Comparison of ENCODE assay signal across 12 cellular contexts in the genomic region with DNA sequence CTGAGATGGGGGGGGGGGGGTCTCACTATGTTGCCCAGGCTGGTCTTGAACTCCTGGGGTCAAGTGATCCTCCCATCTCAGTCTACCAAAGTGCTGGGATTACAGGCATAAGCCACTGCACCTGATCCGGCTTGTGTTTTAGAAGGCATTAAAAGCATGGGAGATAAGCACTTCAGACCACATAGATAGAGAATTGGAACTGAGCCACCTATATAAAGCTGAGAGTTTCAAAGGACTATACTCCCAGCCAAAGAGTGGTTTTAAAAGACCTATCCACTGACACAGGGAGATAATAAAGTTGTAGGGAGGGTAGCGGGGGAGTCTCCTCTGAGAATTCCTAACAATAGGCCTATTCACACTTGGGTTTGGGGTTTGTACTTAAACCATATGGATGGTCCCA. TPM values are rescaled to one million over a fixed set of nuclear protein-coding genes. Genes with fewer than 3 reads are reported as not detected.
DNase-seq lines count a peak whose midpoint lies in the region; ATAC-seq and TF ChIP-seq lines count a peak whose summit lies in the region.
"Had no signal": no experiment of that assay in that cellular context is flagged by ENCODE, and none has a peak within 500 bp of the region (broad histone marks: within the 10 kb centered on the region; RNA-seq: fewer than 3 reads in every experiment).

No MANE protein-coding gene starts in this region.

- H2BK5ac ChIP-seq in H9 (ENCODE audit: insufficient read length, low read length), result no peak overlapping the region

- no peak overlapping the region for H4K91ac ChIP-seq in H9 (ENCODE audit: insufficient read length, low read depth, low read length)

- H2AK5ac ChIP-seq in H9 (ENCODE audit: insufficient read length, low read length), result no peak overlapping the region

- no peak overlapping the region for H3T11ph ChIP-seq in H9 (ENCODE audit: low read length)

- TF ChIP-seq CTCF in HEK293 (tag by site-specific recombination; IDR thresholded peaks at IDR 0.05), result no peak
- TF ChIP-seq CTCF in OCI-LY1 (IDR thresholded peaks at IDR 0.05; ENCODE audit: low read length), result no peak
- TF ChIP-seq CTCF in H9 (conservative IDR thresholded peaks at IDR 0.05), result no peak
- no peak for TF ChIP-seq CTCF in breast epithelium (IDR thresholded peaks at IDR 0.05)

- H3K9me3 Mint-ChIP-seq in naive B cell, result no peaks in the 10 kb centered on the region
- no peaks in the 10 kb centered on the region for H3K9me3 Mint-ChIP-seq in H9

- H3K4me1 Mint-ChIP-seq in naive B cell, result peaks cover 8 to 38% (median 10%) of the 10 kb centered on the region in 3 donors
- H3K4me1 Mint-ChIP-seq in H9, result no peaks in the 10 kb centered on the region

- H3K4me3 Mint-ChIP-seq in naive B cell, result no peak overlapping the region
- H3K4me3 Mint-ChIP-seq in H9, result no peak overlapping the region

- H3K4me3 ChIP-seq in HEK293 (ENCODE audit: low read depth, low read length) (no peak overlapping the region), OCI-LY1 (ENCODE audit: low read depth, low read length, poor library complexity, severe bottlenecking) (no peak overlapping the region), breast epithelium (no peak overlapping the region), GM23248 (no peak overlapping the region)

- no peaks in the 10 kb centered on the region for H3K9me3 ChIP-seq in HEK293 (ENCODE audit: control insufficient read depth, insufficient read depth, low read depth, low read length)
- H3K9me3 ChIP-seq in OCI-LY1 (ENCODE audit: low read length), result no peaks in the 10 kb centered on the region
- H3K9me3 ChIP-seq in H9 (ENCODE audit: control insufficient read depth, low read depth, low read length), result no peaks in the 10 kb centered on the region
- H3K9me3 ChIP-seq in breast epithelium, result no peaks in the 10 kb centered on the region
- no peaks in the 10 kb centered on the region for H3K9me3 ChIP-seq in GM23248 (ENCODE audit: low read depth)

- no peak overlapping the region for H2BK15ac ChIP-seq in H9 (ENCODE audit: low read depth, low read length)

- peak; percentile 72 for DNase-seq in amniotic epithelial cell (ENCODE audit: low read depth)
- no peak for DNase-seq in naive B cell
- no peak for DNase-seq in H9
- DNase-seq in breast epithelium (ENCODE audit: low spot score in 2 of 2), result no peak
- no peak for DNase-seq in GM23248
- DNase-seq: EL, KBM-7, NCI-H2107, NCI-H446, SHP77 treated with DMSO at 0.1 percent for 48 hours had no signal

- ATAC-seq in naive B cell (ENCODE audit: low read depth in 2 of 2), result no peak

- H2BK120ac ChIP-seq in H9 (ENCODE audit: low read depth, low read length, poor library complexity, severe bottlenecking), result no peak overlapping the region

- intact Hi-C loops in breast epithelium (cut with DNase I; ENCODE audit: low total_unique reads), result no loop called here

- no peak overlapping the region for H3K9ac ChIP-seq in OCI-LY1 (ENCODE audit: low read length)
- no peak overlapping the region for H3K9ac ChIP-seq in H9 (ENCODE audit: extremely low read depth, insufficient read length, low read length)
- no peak overlapping the region for H3K9ac ChIP-seq in GM23248

- no peak overlapping the region for H3K14ac ChIP-seq in H9 (ENCODE audit: insufficient read depth, low read length)

- no peak overlapping the region for H3K56ac ChIP-seq in H9 (ENCODE audit: insufficient read length, low read depth, low read length)

- H2BK20ac ChIP-seq in H9 (ENCODE audit: low read depth, low read length, poor library complexity, severe bottlenecking), result no peak overlapping the region

- no CpG with 5 or more reads among the region's 2 CpGs for WGBS in H9 (ENCODE audit: extremely low coverage, insufficient read length, low lambda C conversion rate)
- WGBS in GM23248 (ENCODE audit: low coverage in 1 of 2, low lambda C conversion rate in 2 of 2, missing lambda C conversion rate in 2 of 2), 2 experiments, result 94 to 97% methylated on average over 2 of the region's 2 CpGs

- H3K36me3 Mint-ChIP-seq in naive B cell, result peaks cover 0 to 7% of the 10 kb centered on the region in 2 donors
- H3K36me3 Mint-ChIP-seq in H9 (ENCODE audit: insufficient read depth in 1 of 3, low read depth in 3 of 3), result no peaks in the 10 kb centered on the region

- H3K27me3 ChIP-seq in OCI-LY1 (ENCODE audit: insufficient read depth, low read length) (no peaks in the 10 kb centered on the region), H9 (ENCODE audit: insufficient read depth, low read length) (no peaks in the 10 kb centered on the region), breast epithelium (no peaks in the 10 kb centered on the region), GM23248 (replicated peaks; ENCODE audit: insufficient read depth) (no peaks in the 10 kb centered on the region)

- H2BK12ac ChIP-seq in H9 (ENCODE audit: insufficient read length, low read depth, low read length), result no peak overlapping the region

- no peak overlapping the region for H3K23ac ChIP-seq in H9 (ENCODE audit: insufficient read length, low read depth, low read length)

- H3K27me3 Mint-ChIP-seq in naive B cell, result no peaks in the 10 kb centered on the region
- no peaks in the 10 kb centered on the region for H3K27me3 Mint-ChIP-seq in H9 (ENCODE audit: low read depth)

- no peak overlapping the region for H3K4ac ChIP-seq in H9 (ENCODE audit: low read depth, low read length)

- CTCF ChIA-PET in HEK293 (lab: Yijun Ruan, JAX), result no interaction called here

- H3K18ac ChIP-seq in H9 (ENCODE audit: insufficient read length, low read depth, low read length), result no peak overlapping the region

- no peak overlapping the region for H4K5ac ChIP-seq in H9 (ENCODE audit: insufficient read length, low read depth, low read length)

- in situ Hi-C loops in GM23248 (cut with MboI), result no loop called here

- H4K8ac ChIP-seq in H9 (replicated peaks; ENCODE audit: insufficient read length, low read depth, low read length), result no peak overlapping the region

- no peaks in the 10 kb centered on the region for H4K20me1 ChIP-seq in OCI-LY1 (ENCODE audit: insufficient read depth, low read length)
- no peaks in the 10 kb centered on the region for H4K20me1 ChIP-seq in H9 (ENCODE audit: control insufficient read depth, insufficient read depth, insufficient read length)
- H4K20me1 ChIP-seq in GM23248 (ENCODE audit: insufficient read depth), result no peaks in the 10 kb centered on the region

- no peaks in the 10 kb centered on the region; a peak in 2 of 3 replicates for H3K36me3 ChIP-seq in HEK293 (ENCODE audit: control insufficient read depth in 2 of 2, insufficient read depth in 1 of 2, low read length in 2 of 2)
- peaks cover 44% of the 10 kb centered on the region for H3K36me3 ChIP-seq in OCI-LY1 (ENCODE audit: insufficient read depth, low read length)
- H3K36me3 ChIP-seq in breast epithelium, result no peaks in the 10 kb centered on the region
- no peaks in the 10 kb centered on the region for H3K36me3 ChIP-seq in GM23248 (ENCODE audit: low read depth)

- peaks cover 14% of the 10 kb centered on the region for H3K4me1 ChIP-seq in HEK293 (ENCODE audit: control insufficient read depth, insufficient read depth, low read length)
- peaks cover 24% of the 10 kb centered on the region for H3K4me1 ChIP-seq in OCI-LY1 (ENCODE audit: insufficient read depth, low read length, severe bottlenecking)
- H3K4me1 ChIP-seq in H9 (ENCODE audit: insufficient read depth, low read length), result no peaks in the 10 kb centered on the region
- no peaks in the 10 kb centered on the region for H3K4me1 ChIP-seq in breast epithelium
- H3K4me1 ChIP-seq in GM23248 (ENCODE audit: insufficient read depth), result no peaks in the 10 kb centered on the region

- H3K4me2 ChIP-seq in OCI-LY1 (ENCODE audit: low read length) (no peak overlapping the region), H9 (ENCODE audit: insufficient read depth, insufficient read length, low read length) (no peak overlapping the region), GM23248 (ENCODE audit: unreplicated experiment) (no peak overlapping the region)

- H3K79me2 ChIP-seq in OCI-LY1 (ENCODE audit: insufficient read depth, low read length) (peaks cover 11% of the 10 kb centered on the region; the same call in 1 of the 2 replicates), H9 (ENCODE audit: insufficient read depth, low read length) (no peaks in the 10 kb centered on the region), GM23248 (ENCODE audit: insufficient read depth) (peaks cover 12% of the 10 kb centered on the region; the same call in 1 of the 2 replicates)

- H3F3A ChIP-seq in OCI-LY1 (ENCODE audit: insufficient read depth, low read length) (peaks cover 4% of the 10 kb centered on the region), GM23248 (ENCODE audit: insufficient read depth) (no peaks in the 10 kb centered on the region)

- H3K27ac ChIP-seq in HEK293 (ENCODE audit: extremely low read depth, low read depth, low read length) (0 out of 2 replicates have a peak overlapping the region, but pooled peaks have one; percentile 16), OCI-LY1 (ENCODE audit: low read depth, low read length, poor library complexity, severe bottlenecking) (peak overlapping the region; percentile 34), H9 (ENCODE audit: insufficient read length, low read depth, low read length) (no peak overlapping the region), breast epithelium (no peak overlapping the region), GM23248 (no peak overlapping the region)

- no peak overlapping the region for H2AFZ ChIP-seq in OCI-LY1 (ENCODE audit: low read length)
- H2AFZ ChIP-seq in H9 (ENCODE audit: low read length), result no peak overlapping the region
- H2AFZ ChIP-seq in GM23248, result no peak overlapping the region

- H3K23me2 ChIP-seq in H9 (ENCODE audit: insufficient read length, low read depth, low read length, poor library complexity, severe bottlenecking), result no peaks in the 10 kb centered on the region

- H3K9me2 ChIP-seq in OCI-LY1 (ENCODE audit: low read depth, low read length), result no peaks in the 10 kb centered on the region
- no peaks in the 10 kb centered on the region for H3K9me2 ChIP-seq in GM23248 (ENCODE audit: insufficient read depth)

- no peak for TF ChIP-seq POLR2A in breast epithelium (IDR thresholded peaks at IDR 0.05)

- H3K27ac Mint-ChIP-seq in naive B cell (peak overlapping the region in 4 of 6 donors; percentile 24 to 75 (median 67)), H9 (no peak overlapping the region)

- no peaks in the 10 kb centered on the region for H3K79me1 ChIP-seq in H9 (ENCODE audit: insufficient read depth, low read depth, low read length, poor library complexity, severe bottlenecking)

- POLR2A ChIA-PET in HEK293 (lab: Yijun Ruan, JAX), result interaction anchor here (0.6 kb wide), 1 partner anchor 461 kb away, joined by 3 read pairs; no protein-coding TSS in a partner anchor

TF ChIP-seq in HEK293, 187 proteins besides CTCF, POLR2A, EP300 and RAD21 (continues in another document):
- TF ChIP-seq GLIS1 (tag by site-specific recombination; IDR thresholded peaks at IDR 0.05) (0 out of 2 replicates have a peak, but pooled peaks have one; percentile 20), ZBTB48 (tag by site-specific recombination; IDR thresholded peaks at IDR 0.05) (no peak), ZNF274 (IDR thresholded peaks at IDR 0.05; ENCODE audit: low read length) (no peak), ZNF274 (tag by site-specific recombination; IDR thresholded peaks at IDR 0.05; ENCODE audit: borderline replicate concordance) (no peak)

RNA-seq across cellular contexts. Expression of a gene that starts 34.8 kb away (rescaled TPM):
- polyA plus RNA-seq in naive B cell (ENCODE audit: low read depth in 6 of 6), result 10 to 100 TPM; 18.3 to 38.9 (median 26.8) TPM
- 4.7 and 4.8 TPM in 2 replicates for total RNA-seq in H9 (2021)
- 10 to 100 TPM; 25.3 to 59.0 (median 48.2) TPM for total RNA-seq in breast epithelium
- 10.9 and 20.6 TPM in 2 replicates for total RNA-seq in GM23248 (2014; rRNA removed; shearing (Covaris generic))
- 5.1 and 5.6 TPM in 2 replicates for polyA plus RNA-seq in GM23248 (2016; fragmentation: Nextera tagmentation; extraction: Ambion mirVana)

Comparison
In these comparisons a context has a peak if more than half of its experiments do, and no peak if none do; other contexts are left out.
1. H3K27ac ChIP-seq: peak in HEK293 (single experiment) and OCI-LY1 (single experiment); none in H9 (single experiment), breast epithelium (0 of 2) and GM23248 (single experiment).
2. H3K27ac Mint-ChIP-seq: peak in naive B cell (4 of 6); none in H9 (0 of 3).